Comparison of ENCODE assay signal across 16 cellular contexts in genomic region chr15:65371976-65372786, GRCh38. TPM values are rescaled to one million over a fixed set of nuclear protein-coding genes. Genes with fewer than 3 reads are reported as not detected.
A peak's percentile ranks its signal among the peaks of the same experiment; 100 is the strongest.
DNase-seq lines count a peak whose midpoint lies in the region; ATAC-seq and TF ChIP-seq lines count a peak whose summit lies in the region.
"Had no signal": no experiment of that assay in that cellular context is flagged by ENCODE, and none has a peak within 500 bp of the region (broad histone marks: within the 10 kb centered on the region; RNA-seq: fewer than 3 reads in every experiment).

No MANE protein-coding gene starts in this region.

- no peak overlapping the region for H2BK12ac ChIP-seq in H9 (ENCODE audit: insufficient read length, low read depth, low read length)

- H3K4me1 Mint-ChIP-seq in H9, result peaks cover 51 to 66% of the 10 kb centered on the region in 2 experiments
- peaks cover 84% of the 10 kb centered on the region for H3K4me1 Mint-ChIP-seq in nephron progenitor cell
- H3K4me1 Mint-ChIP-seq in HFFc6 (ENCODE audit: low read depth), result peaks cover 22% of the 10 kb centered on the region

- intact Hi-C loops in spleen (cut with DNase I; ENCODE audit: low total_unique reads), result no loop called here

- H3K23me2 ChIP-seq in H9 (ENCODE audit: insufficient read length, low read depth, low read length, poor library complexity, severe bottlenecking), result peaks cover 4% of the 10 kb centered on the region

- H3K4me2 ChIP-seq in H9 (ENCODE audit: insufficient read depth, insufficient read length, low read length), result no peak overlapping the region

- no peak overlapping the region for H4K91ac ChIP-seq in H9 (ENCODE audit: insufficient read length, low read depth, low read length)

- no peak overlapping the region for H3K18ac ChIP-seq in H9 (ENCODE audit: insufficient read length, low read depth, low read length)

- H2BK5ac ChIP-seq in H9 (ENCODE audit: insufficient read length, low read length), result no peak overlapping the region

- no peak overlapping the region for H3K14ac ChIP-seq in H9 (ENCODE audit: insufficient read depth, low read length)

- H3K27ac Mint-ChIP-seq in H9 (no peak overlapping the region), nephron progenitor cell (peak overlapping the region; percentile 54), HFFc6 (no peak overlapping the region)

- H3K9me3 ChIP-seq in H9 (ENCODE audit: control insufficient read depth, low read depth, low read length) (no peaks in the 10 kb centered on the region), WERI-Rb-1 (ENCODE audit: severe bottlenecking) (no peaks in the 10 kb centered on the region), spleen (no peaks in the 10 kb centered on the region), SJCRH30 (replicated peaks) (no peaks in the 10 kb centered on the region)
- H3K9me3 ChIP-seq: SJSA1 had no signal

- H2BK20ac ChIP-seq in H9 (ENCODE audit: low read depth, low read length, poor library complexity, severe bottlenecking), result no peak overlapping the region

- DNase-seq in H9, result peak; percentile 19
- DNase-seq in WERI-Rb-1, result no peak
- DNase-seq in nephron progenitor cell, result no peak
- peak; percentile 44 for DNase-seq in spleen
- no peak for DNase-seq in SJCRH30
- no peak for DNase-seq in HFFc6
- DNase-seq: COR-L47, GOT3, MV-4-11, NCI-H187 treated with DMSO at 0.1 percent for 48 hours, OCI-M1, RPMI8226 had no signal

- TF ChIP-seq CTCF in H9 (conservative IDR thresholded peaks at IDR 0.05) (no peak), WERI-Rb-1 (IDR thresholded peaks at IDR 0.05; ENCODE audit: low read depth, low read length) (no peak), nephron progenitor cell (IDR thresholded peaks at IDR 0.05) (no peak), spleen (IDR thresholded peaks at IDR 0.05 in 8 of 11, conservative IDR thresholded peaks at IDR 0.05 in 3 of 11) (no peak), HFFc6 (IDR thresholded peaks at IDR 0.05) (no peak)

- TF ChIP-seq POLR2A in spleen (IDR thresholded peaks at IDR 0.05), result no peak

- no peak overlapping the region for H3K23ac ChIP-seq in H9 (ENCODE audit: insufficient read length, low read depth, low read length)

- peaks cover 8% of the 10 kb centered on the region for H3K36me3 ChIP-seq in WERI-Rb-1
- H3K36me3 ChIP-seq in spleen, result no peaks in the 10 kb centered on the region
- no peaks in the 10 kb centered on the region for H3K36me3 ChIP-seq in SJCRH30
- H3K36me3 ChIP-seq: SJSA1 had no signal

- H4K8ac ChIP-seq in H9 (replicated peaks; ENCODE audit: insufficient read length, low read depth, low read length), result no peak overlapping the region

- no peaks in the 10 kb centered on the region; the same call in 1 of the 2 replicates for H3K27me3 ChIP-seq in H9 (ENCODE audit: insufficient read depth, low read length)
- peaks cover 6% of the 10 kb centered on the region for H3K27me3 ChIP-seq in WERI-Rb-1 (ENCODE audit: insufficient read depth, low read depth, severe bottlenecking)
- H3K27me3 ChIP-seq in spleen (replicated peaks in 1 of 7), result peaks cover 0 to 63% (median 28%) of the 10 kb centered on the region in 7 donors
- H3K27me3 ChIP-seq in SJCRH30, result no peaks in the 10 kb centered on the region

- H2BK15ac ChIP-seq in H9 (ENCODE audit: low read depth, low read length), result no peak overlapping the region

- no peak overlapping the region for H3K4ac ChIP-seq in H9 (ENCODE audit: low read depth, low read length)

- H3K4me1 ChIP-seq in H9 (ENCODE audit: insufficient read depth, low read length), result peaks cover 17% of the 10 kb centered on the region; the same call in 1 of the 2 replicates
- peaks cover 6 to 13% (median 10%) of the 10 kb centered on the region in 6 donors for H3K4me1 ChIP-seq in spleen
- H3K4me1 ChIP-seq in SJCRH30, result peaks cover 21% of the 10 kb centered on the region

- H4K5ac ChIP-seq in H9 (ENCODE audit: insufficient read length, low read depth, low read length), result no peak overlapping the region

- no peak overlapping the region for H2BK120ac ChIP-seq in H9 (ENCODE audit: low read depth, low read length, poor library complexity, severe bottlenecking)

- no peak overlapping the region for H3K4me3 ChIP-seq in WERI-Rb-1 (ENCODE audit: low read depth, low read length)
- no peak overlapping the region for H3K4me3 ChIP-seq in spleen
- no peak overlapping the region for H3K4me3 ChIP-seq in SJCRH30
- H3K4me3 ChIP-seq: K562, SJSA1 had no signal

- H2AK5ac ChIP-seq in H9 (ENCODE audit: insufficient read length, low read length), result no peak overlapping the region

- no peaks in the 10 kb centered on the region for H3K79me1 ChIP-seq in H9 (ENCODE audit: insufficient read depth, low read depth, low read length, poor library complexity, severe bottlenecking)

- no CpG with 5 or more reads among the region's 21 CpGs for WGBS in H9 (ENCODE audit: extremely low coverage, insufficient read length, low lambda C conversion rate)
- 85 to 93% (median 88%) methylated on average over 15 to 21 of the region's 21 CpGs for WGBS in spleen, 5 donors

- H3K27ac ChIP-seq in H9 (ENCODE audit: insufficient read length, low read depth, low read length) (no peak overlapping the region), WERI-Rb-1 (peak overlapping the region; percentile 63), spleen (no peak overlapping the region), SJCRH30 (no peak overlapping the region)
- H3K27ac ChIP-seq: SJSA1 had no signal

- H3K4me3 Mint-ChIP-seq in H9, result no peak overlapping the region; a peak in 2 of 5 replicates
- H3K4me3 Mint-ChIP-seq in nephron progenitor cell, result peak overlapping the region; percentile 45
- H3K4me3 Mint-ChIP-seq in HFFc6, result no peak overlapping the region
- H3K4me3 Mint-ChIP-seq: CD14-positive monocyte had no signal

- H3K56ac ChIP-seq in H9 (ENCODE audit: insufficient read length, low read depth, low read length), result no peak overlapping the region

- no peak for ATAC-seq in GM21360 (IDR thresholded peaks at IDR 0.05; ENCODE audit: unreplicated experiment)
- ATAC-seq: K562 had no signal

- H3K9ac ChIP-seq in H9 (ENCODE audit: extremely low read depth, insufficient read length, low read length), result no peak overlapping the region

- H3T11ph ChIP-seq in H9 (ENCODE audit: low read length), result no peak overlapping the region

- no peak overlapping the region for H2AFZ ChIP-seq in H9 (ENCODE audit: low read length)

- H3K9me3 Mint-ChIP-seq in H9 (no peaks in the 10 kb centered on the region), nephron progenitor cell (no peaks in the 10 kb centered on the region), HFFc6 (no peaks in the 10 kb centered on the region)

- peaks cover 19 to 24% (median 22%) of the 10 kb centered on the region in 3 experiments; a peak in 6 of 7 replicates for H3K36me3 Mint-ChIP-seq in H9 (ENCODE audit: insufficient read depth in 1 of 3, low read depth in 3 of 3)
- H3K36me3 Mint-ChIP-seq in nephron progenitor cell (ENCODE audit: low read depth), result peaks cover 43% of the 10 kb centered on the region
- H3K36me3 Mint-ChIP-seq in HFFc6 (ENCODE audit: low read depth), result no peaks in the 10 kb centered on the region

- peaks cover 25% of the 10 kb centered on the region for H3K27me3 Mint-ChIP-seq in H9 (ENCODE audit: low read depth)
- H3K27me3 Mint-ChIP-seq in nephron progenitor cell (ENCODE audit: low read depth, poor library complexity), result peaks cover 5% of the 10 kb centered on the region
- H3K27me3 Mint-ChIP-seq in HFFc6 (ENCODE audit: insufficient read depth), result peaks cover 52% of the 10 kb centered on the region

- H3K79me2 ChIP-seq in H9 (ENCODE audit: insufficient read depth, low read length), result no peaks in the 10 kb centered on the region; the same call in 1 of the 2 replicates

- no peaks in the 10 kb centered on the region for H4K20me1 ChIP-seq in H9 (ENCODE audit: control insufficient read depth, insufficient read depth, insufficient read length)

RNA-seq across cellular contexts. Expression of gene IGDCC3, which starts 5.6 kb away (rescaled TPM):
- total RNA-seq in H9 (2021) (17.9 and 18.9 TPM in 2 replicates), spleen (under 1 TPM in 1 of 7 donors, not detected in 6; 0.34 TPM)
- under 1 TPM in 2 of 3 donors, not detected in 1; 0.03 TPM for polyA plus RNA-seq in spleen
- 6.6 and 8.7 TPM in 2 replicates for total RNA-seq in SJCRH30 (2014; rRNA removed; shearing (Covaris generic))
- total RNA-seq in HFFc6 (2021; fragmentation: NEBNext Ultra II Directional; extraction: Animal tissue kit (Norgen Biotek cat#: 25700)), result not detected
- total RNA-seq: K562, SJSA1 had no signal
- polyA plus RNA-seq: CD14-positive monocyte, K562 had no signal

RNA-seq across cellular contexts. Expression of gene IGDCC4, which starts 50.6 kb away (rescaled TPM):
- total RNA-seq in H9 (2021) (19.8 and 21.7 TPM in 2 replicates), spleen (1 to 10 TPM in 2 of 7 donors, under 1 TPM in 5; 0.13 to 2.8 (median 0.75) TPM)
- 1 to 10 TPM in 2 of 3 donors, under 1 TPM in 1; 0.58 to 1.2 (median 1.0) TPM for polyA plus RNA-seq in spleen
- 7.3 and 8.6 TPM in 2 replicates for total RNA-seq in SJCRH30 (2014; rRNA removed; shearing (Covaris generic))
- total RNA-seq in HFFc6 (2021; fragmentation: NEBNext Ultra II Directional; extraction: Animal tissue kit (Norgen Biotek cat#: 25700)), result under 1 TPM; 0.07 to 0.72 (median 0.55) TPM
- polyA plus RNA-seq: CD14-positive monocyte had no signal

Comparison
In these comparisons a context has a peak if more than half of its experiments do, and no peak if none do; other contexts are left out.
1. DNase-seq: peak in H9 (single experiment) and spleen (single experiment); none in WERI-Rb-1 (single experiment), nephron progenitor cell (single experiment), SJCRH30 (0 of 2) and HFFc6 (single experiment).